ENCODE assay signal across 26 cellular contexts in genomic region chr4:79585330-79585729, GRCh38.
DNase-seq lines count a peak whose midpoint lies in the region; ATAC-seq and TF ChIP-seq lines count a peak whose summit lies in the region.
"Had no signal": no experiment of that assay in that cellular context is flagged by ENCODE, and none has a peak within 500 bp of the region (broad histone marks: within the 10 kb centered on the region; RNA-seq: fewer than 3 reads in every experiment).

No MANE protein-coding gene starts in this region.

- DNase-seq in WTC11 (ENCODE audit: low spot score) (no peak), esophagus muscularis mucosa (ENCODE audit: extremely low spot score) (no peak), left cardiac atrium (no peak), gastrocnemius medialis (no peak), GM03348 (ENCODE audit: low spot score) (no peak), MV-4-11 (lab: John Stamatoyannopoulos, UW) (no peak), GM10266 (ENCODE audit: extremely low spot score) (no peak)
- no peak for DNase-seq in activated CD8-positive, alpha-beta T cell treated with anti-CD3 and anti-CD28 coated beads, Interleukin-2, amount 10 ng/mL, durations not matched to agents 7 days and 5 days
- DNase-seq: AML-193; CD4-positive, alpha-beta T cell; DMS53; HFFc6; IMR-90; KG1; MG63; NCI-H1694; NCI-H2029 treated with DMSO at 0.1 percent for 48 hours; NCI-H2227 treated with DMSO at 0.1 percent for 48 hours; NCI-H526 treated with DMSO at 0.1 percent for 48 hours; OCI-M1; SJCRH30 had no signal

- no peaks in the 10 kb centered on the region for H3K27me3 Mint-ChIP-seq in WTC11 (ENCODE audit: low read depth)
- peaks cover 2% of the 10 kb centered on the region for H3K27me3 Mint-ChIP-seq in activated CD8-positive, alpha-beta T cell treated with anti-CD3 and anti-CD28 coated beads, Interleukin-2, amount 10 ng/mL, durations not matched to agents 7 days and 5 days (ENCODE audit: low read depth)
- H3K27me3 Mint-ChIP-seq: CD4-positive, alpha-beta T cell had no signal

- ATAC-seq in WTC11 (no peak; the same call in 1 of the 2 replicates), left cardiac atrium (peak; percentile 44 to 59), gastrocnemius medialis (peak in 1 of 2 donors; percentile 51)
- no peak for ATAC-seq in activated CD8-positive, alpha-beta T cell treated with anti-CD3 and anti-CD28 coated beads, Interleukin-2, amount 10 ng/mL, durations not matched to agents 7 days and 5 days
- ATAC-seq: GM12878, SK-N-SH treated with all-trans-retinoic acid at 6 μM for 48 hours had no signal

- POLR2A ChIA-PET in WTC11 (lab: Charles Lee) = no interaction called here
- POLR2A ChIA-PET in activated CD8-positive, alpha-beta T cell treated with anti-CD3 and anti-CD28 coated beads, Interleukin-2, amount 10 ng/mL, durations not matched to agents 7 days and 5 days (lab: Charles Lee) = no interaction called here

- H3K4me3 Mint-ChIP-seq in WTC11 = no peak overlapping the region
- H3K4me3 Mint-ChIP-seq in activated CD8-positive, alpha-beta T cell treated with anti-CD3 and anti-CD28 coated beads, Interleukin-2, amount 10 ng/mL, durations not matched to agents 7 days and 5 days = no peak overlapping the region
- H3K4me3 Mint-ChIP-seq: CD4-positive, alpha-beta T cell; GM23338; HFFc6 had no signal

- intact Hi-C loops in esophagus muscularis mucosa (cut with DNase I) (loop anchor here (10.0 kb wide), 1 partner anchor 631 kb away; no protein-coding TSS in a partner anchor), left cardiac atrium (cut with DNase I) (no loop called here), gastrocnemius medialis (cut with DNase I; ENCODE audit: low total_unique reads) (no loop called here)

- H3K9me3 Mint-ChIP-seq in WTC11 = peaks cover 26% of the 10 kb centered on the region
- no peaks in the 10 kb centered on the region for H3K9me3 Mint-ChIP-seq in activated CD8-positive, alpha-beta T cell treated with anti-CD3 and anti-CD28 coated beads, Interleukin-2, amount 10 ng/mL, durations not matched to agents 7 days and 5 days (ENCODE audit: insufficient read depth)
- H3K9me3 Mint-ChIP-seq: CD4-positive, alpha-beta T cell; HFFc6 had no signal

- TF ChIP-seq EP300 in esophagus muscularis mucosa (IDR thresholded peaks at IDR 0.05) = no peak

- TF ChIP-seq POLR2A in esophagus muscularis mucosa (IDR thresholded peaks at IDR 0.05; ENCODE audit: low read depth) = no peak
- no peak for TF ChIP-seq POLR2A in gastrocnemius medialis (IDR thresholded peaks at IDR 0.05)

- peaks cover 15% of the 10 kb centered on the region for H3K36me3 Mint-ChIP-seq in WTC11
- no peaks in the 10 kb centered on the region for H3K36me3 Mint-ChIP-seq in activated CD8-positive, alpha-beta T cell treated with anti-CD3 and anti-CD28 coated beads, Interleukin-2, amount 10 ng/mL, durations not matched to agents 7 days and 5 days (ENCODE audit: low read depth)

- no peak overlapping the region for H3K4me3 ChIP-seq in esophagus muscularis mucosa
- no peak overlapping the region for H3K4me3 ChIP-seq in gastrocnemius medialis
- H3K4me3 ChIP-seq: BLaER1 treated with 17β-estradiol and CSF1 and Interleukin-3, amounts not matched to agents 10 nM and 100 nM; GM12878; GM23338; HAP-1; MG63; SJCRH30 had no signal

- TF ChIP-seq CTCF in WTC11 (IDR thresholded peaks at IDR 0.05) = no peak
- TF ChIP-seq CTCF in esophagus muscularis mucosa (IDR thresholded peaks at IDR 0.05) = no peak
- TF ChIP-seq CTCF in gastrocnemius medialis (IDR thresholded peaks at IDR 0.05 in 4 of 5, conservative IDR thresholded peaks at IDR 0.05 in 1 of 5) = no peak
- TF ChIP-seq CTCF in GM10266 (IDR thresholded peaks at IDR 0.05; ENCODE audit: control insufficient read depth, insufficient read depth, low read depth, missing control alignments) = no peak

- H3K27me3 ChIP-seq in esophagus muscularis mucosa (no peaks in the 10 kb centered on the region), gastrocnemius medialis (no peaks in the 10 kb centered on the region)
- H3K27me3 ChIP-seq: BLaER1 treated with 17β-estradiol and CSF1 and Interleukin-3, amounts not matched to agents 10 nM and 100 nM; MG63; SJCRH30 had no signal

- H3K4me1 Mint-ChIP-seq in WTC11 = peaks cover 17% of the 10 kb centered on the region
- H3K4me1 Mint-ChIP-seq in activated CD8-positive, alpha-beta T cell treated with anti-CD3 and anti-CD28 coated beads, Interleukin-2, amount 10 ng/mL, durations not matched to agents 7 days and 5 days (ENCODE audit: low read depth) = no peaks in the 10 kb centered on the region

- CTCF ChIA-PET in WTC11 (lab: Charles Lee) = interaction anchor here (1.2 kb wide), 1 partner anchor 8 kb away, joined by 4 read pairs; no protein-coding TSS in a partner anchor
- CTCF ChIA-PET in activated CD8-positive, alpha-beta T cell treated with anti-CD3 and anti-CD28 coated beads, Interleukin-2, amount 10 ng/mL, durations not matched to agents 7 days and 5 days (lab: Charles Lee) = no interaction called here

- H3K36me3 ChIP-seq in esophagus muscularis mucosa (no peaks in the 10 kb centered on the region), gastrocnemius medialis (no peaks in the 10 kb centered on the region)
- H3K36me3 ChIP-seq: BLaER1 treated with 17β-estradiol and CSF1 and Interleukin-3, amounts not matched to agents 10 nM and 100 nM; HAP-1; MG63; SJCRH30 had no signal

- in situ Hi-C loops in gastrocnemius medialis (cut with MboI; ENCODE audit: low sequenced_read_pairs in 4 of 4) = no loop called here

- H3K4me1 ChIP-seq in esophagus muscularis mucosa (peaks cover 10 to 47% (median 25%) of the 10 kb centered on the region in 4 donors), gastrocnemius medialis (peaks cover 0 to 1% of the 10 kb centered on the region in 2 donors)
- H3K4me1 ChIP-seq: BLaER1 treated with 17β-estradiol and CSF1 and Interleukin-3, amounts not matched to agents 10 nM and 100 nM; HAP-1; SJCRH30 had no signal

- H3K9me3 ChIP-seq in esophagus muscularis mucosa (no peaks in the 10 kb centered on the region), gastrocnemius medialis (no peaks in the 10 kb centered on the region)
- H3K9me3 ChIP-seq: BLaER1 treated with 17β-estradiol and CSF1 and Interleukin-3, amounts not matched to agents 10 nM and 100 nM; HAP-1; MG63; SJCRH30 had no signal

- H3K27ac ChIP-seq in esophagus muscularis mucosa (replicated peaks in 1 of 4) = peak overlapping the region; percentile 46 to 73 (median 57)
- H3K27ac ChIP-seq in gastrocnemius medialis = peak overlapping the region; percentile 57 to 70 (median 62)
- H3K27ac ChIP-seq: BLaER1 treated with 17β-estradiol and CSF1 and Interleukin-3, amounts not matched to agents 10 nM and 100 nM; SJCRH30 had no signal

- 40% methylated on average over 2 of the region's 2 CpGs for WGBS in esophagus muscularis mucosa

- peak overlapping the region; percentile 60 for H3K27ac Mint-ChIP-seq in WTC11
- no peak overlapping the region for H3K27ac Mint-ChIP-seq in activated CD8-positive, alpha-beta T cell treated with anti-CD3 and anti-CD28 coated beads, Interleukin-2, amount 10 ng/mL, durations not matched to agents 7 days and 5 days
- H3K27ac Mint-ChIP-seq: CD4-positive, alpha-beta T cell; GM23338; HFFc6 had no signal

TF ChIP-seq in WTC11, 78 proteins besides CTCF, POLR2A, EP300 and RAD21:
- TF ChIP-seq PRDM15 (CRISPR knock-in tag; IDR thresholded peaks at IDR 0.05) (no peak), E2F4 (CRISPR knock-in tag; IDR thresholded peaks at IDR 0.05; ENCODE audit: borderline replicate concordance, low read depth) (no peak)
- TF ChIP-seq, protein P1, sequence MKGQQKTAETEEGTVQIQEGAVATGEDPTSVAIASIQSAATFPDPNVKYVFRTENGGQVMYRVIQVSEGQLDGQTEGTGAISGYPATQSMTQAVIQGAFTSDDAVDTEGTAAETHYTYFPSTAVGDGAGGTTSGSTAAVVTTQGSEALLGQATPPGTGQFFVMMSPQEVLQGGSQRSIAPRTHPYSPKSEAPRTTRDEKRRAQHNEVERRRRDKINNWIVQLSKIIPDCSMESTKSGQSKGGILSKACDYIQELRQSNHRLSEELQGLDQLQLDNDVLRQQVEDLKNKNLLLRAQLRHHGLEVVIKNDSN (CRISPR knock-in tag; IDR thresholded peaks at IDR 0.05) = no peak
TF ChIP-seq in WTC11: peak in this region for 0.

Comparison
In these comparisons a context has a peak if more than half of its experiments do, and no peak if none do; other contexts are left out.
1. ATAC-seq: peak in left cardiac atrium (2 of 2); none in WTC11 (single experiment) and activated CD8-positive, alpha-beta T cell treated with anti-CD3 and anti-CD28 coated beads, Interleukin-2, amount 10 ng/mL, durations not matched to agents 7 days and 5 days (single experiment).